ENCODE assay signal across 33 cellular contexts in the genomic region with DNA sequence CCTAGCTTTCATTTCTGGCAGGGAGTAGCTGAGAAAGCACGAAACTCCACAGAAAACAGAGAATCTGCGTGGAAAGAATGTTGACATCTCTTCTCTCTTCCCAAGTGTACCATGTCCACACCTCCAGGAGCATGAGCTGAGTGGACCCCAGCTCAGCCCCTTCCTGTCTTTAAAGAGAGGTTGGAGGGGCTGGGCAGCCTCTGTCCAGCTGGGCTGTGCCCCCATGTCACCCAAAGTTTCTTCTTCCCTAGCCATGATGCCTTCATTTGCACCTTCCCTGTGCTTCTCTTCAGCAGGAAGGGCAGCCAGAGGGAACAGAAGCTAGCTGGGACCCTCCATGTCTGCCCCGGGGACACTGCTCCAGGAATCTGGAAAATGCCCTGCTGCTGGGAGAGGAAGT.
"Had no signal": no experiment of that assay in that cellular context is flagged by ENCODE, and none has a peak within 500 bp of the region (broad histone marks: within the 10 kb centered on the region; RNA-seq: fewer than 3 reads in every experiment).

No MANE protein-coding gene starts in this region.

- DNase-seq: Karpas-422, Kasumi-1, MG63, MM.1S, MV-4-11, NCI-H1048, NCI-H1092, NCI-H1092 treated with DMSO at 0.1 percent for 48 hours, NCI-H1105, NCI-H1105 treated with DMSO at 0.1 percent for 48 hours, NCI-H1417, NCI-H1417 treated with DMSO at 0.1 percent for 48 hours, NCI-H1436, NCI-H1436 treated with DMSO at 0.1 percent for 48 hours, NCI-H146, NCI-H1694, NCI-H1694 treated with DMSO at 0.1 percent for 48 hours, NCI-H187, NCI-H187 treated with DMSO at 0.1 percent for 48 hours, NCI-H1930, NCI-H2029, NCI-H2029 treated with DMSO at 0.1 percent for 48 hours, NCI-H2081, NCI-H2081 treated with DMSO at 0.1 percent for 48 hours, NCI-H2107, NCI-H2171, NCI-H2171 treated with DMSO at 0.1 percent for 48 hours, NCI-H2227 treated with DMSO at 0.1 percent for 48 hours, NCI-H226, NCI-H345, NCI-H446, NCI-H446 treated with DMSO at 0.1 percent for 48 hours, NCI-H510A had no signal
